In genomic region chr2:218344755-218345417, GRCh38 we compare ENCODE assay signal across 20 cellular contexts. TPM values are rescaled to one million over a fixed set of nuclear protein-coding genes. Genes with fewer than 3 reads are reported as not detected.
DNase-seq lines count a peak whose midpoint lies in the region; ATAC-seq, FAIRE-seq and TF ChIP-seq lines count a peak whose summit lies in the region.
"Had no signal": no experiment of that assay in that cellular context is flagged by ENCODE, and none has a peak within 500 bp of the region (broad histone marks: within the 10 kb centered on the region; RNA-seq: fewer than 3 reads in every experiment).

No MANE protein-coding gene starts in this region.

- WGBS in HepG2 (ENCODE audit: low lambda C conversion rate): 96% methylated on average over 15 of the region's 22 CpGs
- 80% methylated on average over 2 of the region's 22 CpGs for WGBS in right lobe of liver (ENCODE audit: insufficient coverage, low coverage, low lambda C conversion rate, missing lambda C conversion rate)
- WGBS in H1 (ENCODE audit: extremely low coverage in 1 of 2, insufficient coverage in 1 of 2, insufficient read length in 1 of 2, insufficient replicate concordance in 2 of 2, low coverage in 1 of 2, low lambda C conversion rate in 2 of 2, missing lambda C conversion rate in 1 of 2), 2 experiments: 87% methylated on average over 19 of the region's 22 CpGs; no CpG with 5 or more reads in 1 of the 2 experiments

- POLR2A ChIA-PET in HepG2 (lab: Yijun Ruan, JAX): interaction anchor here (1.0 kb wide), 1 partner anchor 20 kb away, joined by 3 read pairs; no protein-coding TSS in a partner anchor
- POLR2A ChIA-PET in H1 (lab: Charles Lee; ENCODE audit: partially characterized antibody): interaction anchor here (1.0 kb wide), 1 partner anchor 12 kb away, joined by 3 read pairs; the partner anchor contains the start of gene CATIP

- H2AFZ ChIP-seq in HepG2 (ENCODE audit: low read length): no peak overlapping the region
- no peak overlapping the region for H2AFZ ChIP-seq in H1 (ENCODE audit: low read length)

- no TSS peak for BruUV-seq in HepG2 (replicated peaks; lab: Mats Ljungman, UMichigan)

- no peak overlapping the region for H3K14ac ChIP-seq in H1 (ENCODE audit: insufficient read length)

- H3K27me3 ChIP-seq in HepG2 (ENCODE audit: control insufficient read depth in 1 of 2, insufficient read depth in 2 of 2, low read length in 2 of 2) (no peaks in the 10 kb centered on the region), right lobe of liver (no peaks in the 10 kb centered on the region), H1 (replicated peaks in 1 of 4; ENCODE audit: control insufficient read depth in 3 of 4, extremely low read depth in 1 of 4, insufficient read depth in 3 of 4, low read length in 3 of 4) (no peaks in the 10 kb centered on the region)
- H3K27me3 ChIP-seq: BLaER1 had no signal

- ATAC-seq in HepG2: no peak
- ATAC-seq in right lobe of liver: no peak
- no peak for ATAC-seq in GM18520 (IDR thresholded peaks at IDR 0.05; ENCODE audit: unreplicated experiment)
- ATAC-seq in HG03439 (IDR thresholded peaks at IDR 0.05; ENCODE audit: unreplicated experiment): no peak
- ATAC-seq: CD8-positive, alpha-beta T cell had no signal

- peak overlapping the region; percentile 68; the same call in 1 of the 2 replicates for H4K8ac ChIP-seq in H1 (ENCODE audit: extremely low read depth, insufficient read depth, low read length)

- no peak overlapping the region for H3K4me3 ChIP-seq in HepG2 (replicated peaks in 1 of 3; ENCODE audit: insufficient read depth in 1 of 3, low read depth in 2 of 3, low read length in 3 of 3)
- no peak overlapping the region for H3K4me3 ChIP-seq in right lobe of liver
- H3K4me3 ChIP-seq in H1 (ENCODE audit: extremely low read depth in 1 of 4, insufficient read depth in 2 of 4, low read depth in 3 of 4, low read length in 4 of 4): no peak overlapping the region
- H3K4me3 ChIP-seq: BLaER1 had no signal

- no peak overlapping the region for H3K4me2 ChIP-seq in HepG2 (ENCODE audit: low read depth, low read length)
- H3K4me2 ChIP-seq in H1 (ENCODE audit: insufficient read depth in 1 of 2, low read depth in 2 of 2, low read length in 2 of 2): no peak overlapping the region
- H3K4me2 ChIP-seq: BLaER1 had no signal

- TF ChIP-seq EP300 in HepG2 (IDR thresholded peaks at IDR 0.05; ENCODE audit: low read depth in 2 of 2, low read length in 2 of 2) (no peak), HepG2 (CRISPR knock-in tag; IDR thresholded peaks at IDR 0.05; ENCODE audit: borderline replicate concordance) (no peak), H1 (IDR thresholded peaks at IDR 0.05; ENCODE audit: borderline replicate concordance in 1 of 2, low read depth in 2 of 2, low read length in 2 of 2) (no peak)

- FAIRE-seq in HepG2 (lab: Jason Lieb, UNC) (no peak), H1 (lab: Jason Lieb, UNC) (no peak)

- H3K23ac ChIP-seq in H1 (ENCODE audit: insufficient read length): no peak overlapping the region

- H3K56ac ChIP-seq in H1 (replicated peaks; ENCODE audit: insufficient read length, low read depth, low read length): no peak overlapping the region

- no peak for TF ChIP-seq RAD21 in HepG2 (CRISPR knock-in tag; IDR thresholded peaks at IDR 0.05)
- TF ChIP-seq RAD21 in H1 (IDR thresholded peaks at IDR 0.05 in 1 of 2, conservative IDR thresholded peaks at IDR 0.05 in 1 of 2; ENCODE audit: low read depth in 2 of 2, low read length in 2 of 2): no peak

- H3K36me3 ChIP-seq in HepG2 (replicated peaks in 1 of 2; ENCODE audit: control insufficient read depth in 1 of 2, insufficient read depth in 2 of 2, low read length in 2 of 2) (peaks cover 9 to 10% of the 10 kb centered on the region in 2 experiments), right lobe of liver (peaks cover 0 to 36% (median 18%) of the 10 kb centered on the region in 4 donors), H1 (ENCODE audit: control insufficient read depth in 2 of 4, insufficient read depth in 4 of 4, low read length in 3 of 4) (no peaks in the 10 kb centered on the region; a peak in 1 of 8 replicates)
- H3K36me3 ChIP-seq: BLaER1 had no signal

- no peak overlapping the region for H2BK5ac ChIP-seq in H1 (ENCODE audit: low read depth, low read length)

- intact Hi-C loops in HepG2 (cut with micrococcal nuclease; ENCODE audit: unreplicated experiment): no loop called here
- intact Hi-C loops in right lobe of liver (cut with DNase I): no loop called here
- intact Hi-C loops in posterior vena cava (cut with DNase I): no loop called here

- H3K23me2 ChIP-seq in H1 (ENCODE audit: low read depth, low read length): no peaks in the 10 kb centered on the region

- CTCF ChIA-PET in HepG2 (lab: Yijun Ruan, JAX; ENCODE audit: low intra/inter-chr PET ratio, low total read pairs): no interaction called here
- CTCF ChIA-PET in H1 (lab: Charles Lee; ENCODE audit: partially characterized antibody): interaction anchor here (0.6 to 3.0 kb wide), 6 partner anchors 11 to 559 kb away, joined by 3 to 18 read pairs (median 3); partner anchors contain the start of gene CATIP

- H4K20me1 ChIP-seq in HepG2 (ENCODE audit: insufficient read depth, low read length): no peaks in the 10 kb centered on the region
- no peaks in the 10 kb centered on the region for H4K20me1 ChIP-seq in H1 (replicated peaks in 1 of 2; ENCODE audit: control insufficient read depth in 1 of 2, insufficient read depth in 2 of 2, low read length in 2 of 2)
- H4K20me1 ChIP-seq: BLaER1 had no signal

- H3K79me1 ChIP-seq in H1 (ENCODE audit: low read depth, low read length): no peaks in the 10 kb centered on the region

- no peak overlapping the region for H3K27ac ChIP-seq in HepG2 (ENCODE audit: extremely low read length, insufficient read depth, low read length)
- H3K27ac ChIP-seq in right lobe of liver: no peak overlapping the region
- H3K27ac ChIP-seq in H1 (ENCODE audit: low read depth, low read length): no peak overlapping the region
- H3K27ac ChIP-seq: BLaER1, HL-60 had no signal

- H2BK15ac ChIP-seq in H1 (ENCODE audit: low read length): no peak overlapping the region

- H2AK5ac ChIP-seq in H1 (ENCODE audit: low read depth, low read length): no peak overlapping the region

- in situ Hi-C loops in HepG2 (cut with HindIII; ENCODE audit: extremely low pct_ligation_motif_present, low pct_unique_long_range_greater_than_20kb): no loop called here

- no peak overlapping the region for H3K9ac ChIP-seq in HepG2 (ENCODE audit: insufficient read depth, low read depth, low read length)
- H3K9ac ChIP-seq in H1 (replicated peaks in 1 of 4; ENCODE audit: extremely low read depth in 1 of 4, low read depth in 3 of 4, low read length in 3 of 4): no peak overlapping the region
- H3K9ac ChIP-seq: BLaER1 had no signal

- H3K9me3 ChIP-seq in HepG2 (ENCODE audit: low read length): no peaks in the 10 kb centered on the region
- H3K9me3 ChIP-seq in right lobe of liver: no peaks in the 10 kb centered on the region
- H3K9me3 ChIP-seq in H1 (ENCODE audit: insufficient read depth in 2 of 2, low read depth in 1 of 2, low read length in 1 of 2): no peaks in the 10 kb centered on the region

- H3K4me1 ChIP-seq in HepG2 (ENCODE audit: insufficient read depth, low read length) (peaks cover 7% of the 10 kb centered on the region; the same call in 1 of the 2 replicates), right lobe of liver (peaks cover 0 to 10% (median 0%) of the 10 kb centered on the region in 4 donors), H1 (replicated peaks in 1 of 4; ENCODE audit: control insufficient read depth in 3 of 4, insufficient read depth in 4 of 4, low read length in 3 of 4) (peaks cover 0 to 4% (median 0%) of the 10 kb centered on the region in 4 experiments; a peak in 1 of 7 replicates)

- no peak overlapping the region for H2BK120ac ChIP-seq in H1 (replicated peaks; ENCODE audit: low read depth, low read length)

- no peak overlapping the region for H3K18ac ChIP-seq in H1 (ENCODE audit: extremely low read depth, low read length)

- TF ChIP-seq POLR2A in HepG2 (IDR thresholded peaks at IDR 0.05; ENCODE audit: insufficient read depth in 1 of 2, low read depth in 2 of 2, low read length in 2 of 2) (no peak), right lobe of liver (IDR thresholded peaks at IDR 0.05) (no peak), H1 (IDR thresholded peaks at IDR 0.05; ENCODE audit: control extremely low read depth in 1 of 2, low read depth in 2 of 2, low read length in 2 of 2) (no peak)

- no peak overlapping the region for H4K91ac ChIP-seq in H1 (replicated peaks; ENCODE audit: insufficient read length, low read length)

- no peak overlapping the region for H3K4ac ChIP-seq in H1 (replicated peaks; ENCODE audit: insufficient read length, low read depth, low read length)

- no peak for DNase-seq in HepG2 (ENCODE audit: low spot score)
- no peak for DNase-seq in right lobe of liver
- DNase-seq in H1 (ENCODE audit: low read depth in 1 of 2, low spot score in 2 of 2): no peak
- peak; percentile 75 for DNase-seq in posterior vena cava (ENCODE audit: low spot score)
- no peak for DNase-seq in OCI-M1 (lab: John Stamatoyannopoulos, UW)
- no peak for DNase-seq in middle frontal gyrus (ENCODE audit: extremely low spot score, low spot score)
- DNase-seq: 8988T; Calu3; CD8-positive, alpha-beta T cell; DMS79 treated with DMSO at 0.1 percent for 48 hours; GF-D8; HCEC 1CT had no signal

- TF ChIP-seq CTCF in HepG2 (CRISPR knock-in tag; IDR thresholded peaks at IDR 0.05): no peak
- TF ChIP-seq CTCF in right lobe of liver (IDR thresholded peaks at IDR 0.05): no peak
- no peak for TF ChIP-seq CTCF in H1 (IDR thresholded peaks at IDR 0.05; ENCODE audit: control extremely low read depth in 1 of 3, insufficient read depth in 1 of 3, low read depth in 1 of 3, low read length in 3 of 3)

- H3K79me2 ChIP-seq in HepG2 (ENCODE audit: insufficient read depth, low read length) (no peaks in the 10 kb centered on the region), H1 (ENCODE audit: control insufficient read depth in 1 of 2, insufficient read depth in 2 of 2, low read length in 2 of 2) (no peaks in the 10 kb centered on the region)

- no peak overlapping the region for H2BK12ac ChIP-seq in H1 (ENCODE audit: low read depth, low read length)

- H4K5ac ChIP-seq in H1 (ENCODE audit: insufficient read length, low read depth, low read length): no peak overlapping the region

- H2BK20ac ChIP-seq in H1 (ENCODE audit: low read length): no peak overlapping the region

RNA-seq across cellular contexts. Expression of gene CATIP, which starts 11.8 kb away (rescaled TPM):
- total RNA-seq in HepG2 (2016; rRNA removed; fragmentation: Illumina TruSeq; extraction: Trizol): 0.22 TPM in 1 of 2 replicates, not detected in the other
- 0.35 TPM in 1 of 2 replicates, not detected in the other for total RNA-seq in HepG2 (2016; cell fraction: cytosol; rRNA removed; fragmentation: Illumina TruSeq; extraction: Trizol; ENCODE audit: low read depth)
- total RNA-seq in HepG2 (2016; cell fraction: insoluble cytoplasmic fraction; rRNA removed; fragmentation: Illumina TruSeq; extraction: Trizol): 0.15 TPM in 1 of 2 replicates, not detected in the other
- 0.38 and 0.49 TPM in 2 replicates for total RNA-seq in HepG2 (2016; cell fraction: membrane; rRNA removed; fragmentation: Illumina TruSeq; extraction: Trizol)
- not detected in 2 replicates for total RNA-seq in HepG2 (2016; cell fraction: nucleus; rRNA removed; fragmentation: Illumina TruSeq; extraction: Trizol)
- polyA plus RNA-seq in HepG2 (2011; rRNA removed): 0.07 and 0.09 TPM in 2 replicates
- 0.09 and 0.15 TPM in 2 replicates for polyA plus RNA-seq in HepG2 (2011; cell fraction: cytosol; rRNA removed)
- 0.48 and 0.87 TPM in 2 replicates for polyA plus RNA-seq in HepG2 (2011; cell fraction: nucleus; rRNA removed)
- 0.15 TPM in 1 of 2 replicates, not detected in the other for polyA plus RNA-seq in HepG2 (2012)
- polyA plus RNA-seq in HepG2 (2016; cell fraction: cytosol; fragmentation: Illumina TruSeq; extraction: Trizol; ENCODE audit: low read depth): not detected in 2 replicates
- not detected in 2 replicates for polyA plus RNA-seq in HepG2 (2016; cell fraction: insoluble cytoplasmic fraction; fragmentation: Illumina TruSeq; extraction: Trizol; ENCODE audit: low read depth)
- not detected in 2 replicates for polyA plus RNA-seq in HepG2 (2016; cell fraction: membrane; fragmentation: Illumina TruSeq; extraction: Trizol; ENCODE audit: low read depth)
- not detected in 2 replicates for polyA plus RNA-seq in HepG2 (2016; cell fraction: nucleus; fragmentation: Illumina TruSeq; extraction: Trizol; ENCODE audit: insufficient read depth, low read depth)
- polyA minus RNA-seq in HepG2 (2011; rRNA and poly(A)+ RNA removed; ENCODE audit: low replicate concordance): 0.36 TPM in 1 of 2 replicates, not detected in the other
- not detected in 2 replicates for polyA minus RNA-seq in HepG2 (2011; cell fraction: cytosol; rRNA and poly(A)+ RNA removed)
- 1.4 TPM in 1 of 2 replicates, not detected in the other for polyA minus RNA-seq in HepG2 (2011; cell fraction: nucleus; rRNA and poly(A)+ RNA removed)
- total RNA-seq in right lobe of liver: not detected
- not detected in 2 replicates for total RNA-seq in H1 (2021; fragmentation: NEBNext Ultra II Directional; extraction: Animal tissue kit (Norgen Biotek cat#: 25700))
- not detected in 2 replicates for polyA plus RNA-seq in H1 (2011; rRNA removed)
- polyA plus RNA-seq in H1 (2011; cell fraction: cytosol; rRNA removed): 0.27 TPM
- polyA plus RNA-seq in H1 (2011; cell fraction: nucleus; rRNA removed): 0.87 TPM
- 0.16 to 0.34 TPM in 2 of 4 replicates, not detected in the others for polyA plus RNA-seq in H1 (2012, experiment 1 of 2)
- not detected for polyA plus RNA-seq in H1 (2012, experiment 2 of 2)
- not detected for polyA plus RNA-seq in H1 (2013, experiment 1 of 2)
- polyA plus RNA-seq in H1 (2013, experiment 2 of 2): 0.07 TPM
- polyA minus RNA-seq in H1 (2011; rRNA and poly(A)+ RNA removed): 0.60 TPM in 1 of 2 replicates, not detected in the other
- polyA minus RNA-seq in H1 (2011; cell fraction: cytosol; rRNA and poly(A)+ RNA removed): not detected
- not detected for polyA minus RNA-seq in H1 (2011; cell fraction: nucleus; rRNA and poly(A)+ RNA removed)
- not detected for total RNA-seq in posterior vena cava
- total RNA-seq: A673; Calu3; CD8-positive, alpha-beta T cell; H4; HT1080 had no signal
- polyA plus RNA-seq: AG04450 had no signal

RNA-seq across cellular contexts. Expression of gene SLC11A1, which starts 37.2 kb away (rescaled TPM):
- total RNA-seq in HepG2 (2016; rRNA removed; fragmentation: Illumina TruSeq; extraction: Trizol) (0.21 and 0.33 TPM in 2 replicates), right lobe of liver (10 to 100 TPM in 3 of 6 experiments, 1 to 10 TPM in 3; 4.2 to 13.2 (median 11.0) TPM), posterior vena cava (10 to 100 TPM; 28.8 to 77.1 TPM)
- total RNA-seq in HepG2 (2016; cell fraction: cytosol; rRNA removed; fragmentation: Illumina TruSeq; extraction: Trizol; ENCODE audit: low read depth): 0.26 and 0.51 TPM in 2 replicates
- total RNA-seq in HepG2 (2016; cell fraction: insoluble cytoplasmic fraction; rRNA removed; fragmentation: Illumina TruSeq; extraction: Trizol): 0.18 and 0.22 TPM in 2 replicates
- total RNA-seq in HepG2 (2016; cell fraction: membrane; rRNA removed; fragmentation: Illumina TruSeq; extraction: Trizol): 0.31 TPM in 2 replicates
- 0.19 and 0.71 TPM in 2 replicates for total RNA-seq in HepG2 (2016; cell fraction: nucleus; rRNA removed; fragmentation: Illumina TruSeq; extraction: Trizol)
- polyA plus RNA-seq in HepG2 (2011; rRNA removed) (2.3 and 2.5 TPM in 2 replicates), H1 (2011; rRNA removed) (0.13 and 0.20 TPM in 2 replicates)
- 1.1 and 1.2 TPM in 2 replicates for polyA plus RNA-seq in HepG2 (2011; cell fraction: cytosol; rRNA removed)
- 11.6 and 19.0 TPM in 2 replicates for polyA plus RNA-seq in HepG2 (2011; cell fraction: nucleus; rRNA removed)
- polyA plus RNA-seq in HepG2 (2012): 1.5 and 3.8 TPM in 2 replicates
- 0.26 and 0.40 TPM in 2 replicates for polyA plus RNA-seq in HepG2 (2016; cell fraction: cytosol; fragmentation: Illumina TruSeq; extraction: Trizol; ENCODE audit: low read depth)
- polyA plus RNA-seq in HepG2 (2016; cell fraction: insoluble cytoplasmic fraction; fragmentation: Illumina TruSeq; extraction: Trizol; ENCODE audit: low read depth): 0.09 and 0.23 TPM in 2 replicates
- polyA plus RNA-seq in HepG2 (2016; cell fraction: membrane; fragmentation: Illumina TruSeq; extraction: Trizol; ENCODE audit: low read depth): 0.26 and 0.42 TPM in 2 replicates
- 0.23 and 0.79 TPM in 2 replicates for polyA plus RNA-seq in HepG2 (2016; cell fraction: nucleus; fragmentation: Illumina TruSeq; extraction: Trizol; ENCODE audit: insufficient read depth, low read depth)
- 0.14 and 2.9 TPM in 2 replicates for polyA minus RNA-seq in HepG2 (2011; rRNA and poly(A)+ RNA removed; ENCODE audit: low replicate concordance)
- 0.35 and 1.5 TPM in 2 replicates for polyA minus RNA-seq in HepG2 (2011; cell fraction: cytosol; rRNA and poly(A)+ RNA removed)
- 3.7 and 5.4 TPM in 2 replicates for polyA minus RNA-seq in HepG2 (2011; cell fraction: nucleus; rRNA and poly(A)+ RNA removed)
- total RNA-seq in H1 (2021; fragmentation: NEBNext Ultra II Directional; extraction: Animal tissue kit (Norgen Biotek cat#: 25700)): 0.21 and 0.43 TPM in 2 replicates
- polyA plus RNA-seq in H1 (2011; cell fraction: cytosol; rRNA removed): 0.05 TPM
- 0.36 TPM for polyA plus RNA-seq in H1 (2011; cell fraction: nucleus; rRNA removed)
- 0.07 to 0.27 TPM (median 0.08 TPM) in 3 of 4 replicates, not detected in the other for polyA plus RNA-seq in H1 (2012, experiment 1 of 2)
- polyA plus RNA-seq in H1 (2012, experiment 2 of 2): 0.07 TPM
- polyA plus RNA-seq in H1 (2013, experiment 1 of 2): 0.12 TPM
- polyA plus RNA-seq in H1 (2013, experiment 2 of 2): 0.09 TPM
- polyA minus RNA-seq in H1 (2011; rRNA and poly(A)+ RNA removed): 0.05 TPM in 1 of 2 replicates, not detected in the other
- polyA minus RNA-seq in H1 (2011; cell fraction: cytosol; rRNA and poly(A)+ RNA removed): not detected
- polyA minus RNA-seq in H1 (2011; cell fraction: nucleus; rRNA and poly(A)+ RNA removed): 1.3 TPM
- total RNA-seq: Calu3 had no signal
- polyA plus RNA-seq: AG04450 had no signal

RNA-seq across cellular contexts. Expression of gene TMBIM1, which starts 52.6 kb away (rescaled TPM):
- total RNA-seq in HepG2 (2016; rRNA removed; fragmentation: Illumina TruSeq; extraction: Trizol) (69.7 and 139 TPM in 2 replicates), right lobe of liver (100 to 1,000 TPM; 101 to 160 (median 126) TPM), posterior vena cava (100 to 1,000 TPM; 191 to 195 TPM)
- 37.2 and 38.6 TPM in 2 replicates for total RNA-seq in HepG2 (2016; cell fraction: cytosol; rRNA removed; fragmentation: Illumina TruSeq; extraction: Trizol; ENCODE audit: low read depth)
- 57.8 and 142 TPM in 2 replicates for total RNA-seq in HepG2 (2016; cell fraction: insoluble cytoplasmic fraction; rRNA removed; fragmentation: Illumina TruSeq; extraction: Trizol)
- total RNA-seq in HepG2 (2016; cell fraction: membrane; rRNA removed; fragmentation: Illumina TruSeq; extraction: Trizol): 88.3 and 90.4 TPM in 2 replicates
- 108 and 128 TPM in 2 replicates for total RNA-seq in HepG2 (2016; cell fraction: nucleus; rRNA removed; fragmentation: Illumina TruSeq; extraction: Trizol)
- polyA plus RNA-seq in HepG2 (2011; rRNA removed) (127 and 181 TPM in 2 replicates), H1 (2011; rRNA removed) (36.8 and 43.6 TPM in 2 replicates)
- polyA plus RNA-seq in HepG2 (2011; cell fraction: cytosol; rRNA removed): 146 and 187 TPM in 2 replicates
- polyA plus RNA-seq in HepG2 (2011; cell fraction: nucleus; rRNA removed): 207 and 243 TPM in 2 replicates
- polyA plus RNA-seq in HepG2 (2012): 254 and 390 TPM in 2 replicates
- polyA plus RNA-seq in HepG2 (2016; cell fraction: cytosol; fragmentation: Illumina TruSeq; extraction: Trizol; ENCODE audit: low read depth): 33.9 and 35.7 TPM in 2 replicates
- 56.2 and 61.3 TPM in 2 replicates for polyA plus RNA-seq in HepG2 (2016; cell fraction: insoluble cytoplasmic fraction; fragmentation: Illumina TruSeq; extraction: Trizol; ENCODE audit: low read depth)
- polyA plus RNA-seq in HepG2 (2016; cell fraction: membrane; fragmentation: Illumina TruSeq; extraction: Trizol; ENCODE audit: low read depth): 62.1 and 66.4 TPM in 2 replicates
- polyA plus RNA-seq in HepG2 (2016; cell fraction: nucleus; fragmentation: Illumina TruSeq; extraction: Trizol; ENCODE audit: insufficient read depth, low read depth): 152 and 156 TPM in 2 replicates
- 19.4 and 315 TPM in 2 replicates for polyA minus RNA-seq in HepG2 (2011; rRNA and poly(A)+ RNA removed; ENCODE audit: low replicate concordance)
- 88.2 and 133 TPM in 2 replicates for polyA minus RNA-seq in HepG2 (2011; cell fraction: cytosol; rRNA and poly(A)+ RNA removed)
- polyA minus RNA-seq in HepG2 (2011; cell fraction: nucleus; rRNA and poly(A)+ RNA removed): 37.2 and 64.6 TPM in 2 replicates
- 22.1 and 24.5 TPM in 2 replicates for total RNA-seq in H1 (2021; fragmentation: NEBNext Ultra II Directional; extraction: Animal tissue kit (Norgen Biotek cat#: 25700))
- 23.4 TPM for polyA plus RNA-seq in H1 (2011; cell fraction: cytosol; rRNA removed)
- polyA plus RNA-seq in H1 (2011; cell fraction: nucleus; rRNA removed): 42.4 TPM
- 24.9 to 38.2 TPM (median 34.3 TPM) in 4 replicates for polyA plus RNA-seq in H1 (2012, experiment 1 of 2)
- 42.7 TPM for polyA plus RNA-seq in H1 (2012, experiment 2 of 2)
- 36.6 TPM for polyA plus RNA-seq in H1 (2013, experiment 1 of 2)
- polyA plus RNA-seq in H1 (2013, experiment 2 of 2): 40.2 TPM
- polyA minus RNA-seq in H1 (2011; rRNA and poly(A)+ RNA removed): 37.0 and 45.4 TPM in 2 replicates
- polyA minus RNA-seq in H1 (2011; cell fraction: cytosol; rRNA and poly(A)+ RNA removed): 12.4 TPM
- polyA minus RNA-seq in H1 (2011; cell fraction: nucleus; rRNA and poly(A)+ RNA removed): 11.7 TPM

RNA-seq across cellular contexts. Expression of gene CTDSP1, which starts 54.8 kb away (rescaled TPM):
- total RNA-seq in HepG2 (2016; rRNA removed; fragmentation: Illumina TruSeq; extraction: Trizol) (78.5 and 91.0 TPM in 2 replicates), right lobe of liver (10 to 100 TPM; 55.1 to 95.9 (median 75.6) TPM), posterior vena cava (100 to 1,000 TPM; 112 to 142 TPM)
- total RNA-seq in HepG2 (2016; cell fraction: cytosol; rRNA removed; fragmentation: Illumina TruSeq; extraction: Trizol; ENCODE audit: low read depth): 61.6 and 62.5 TPM in 2 replicates
- 72.7 and 92.2 TPM in 2 replicates for total RNA-seq in HepG2 (2016; cell fraction: insoluble cytoplasmic fraction; rRNA removed; fragmentation: Illumina TruSeq; extraction: Trizol)
- 98.7 and 108 TPM in 2 replicates for total RNA-seq in HepG2 (2016; cell fraction: membrane; rRNA removed; fragmentation: Illumina TruSeq; extraction: Trizol)
- total RNA-seq in HepG2 (2016; cell fraction: nucleus; rRNA removed; fragmentation: Illumina TruSeq; extraction: Trizol): 63.4 and 77.8 TPM in 2 replicates
- polyA plus RNA-seq in HepG2 (2011; rRNA removed) (268 and 270 TPM in 2 replicates), H1 (2011; rRNA removed) (35.2 and 51.8 TPM in 2 replicates)
- polyA plus RNA-seq in HepG2 (2011; cell fraction: cytosol; rRNA removed): 216 and 257 TPM in 2 replicates
- polyA plus RNA-seq in HepG2 (2011; cell fraction: nucleus; rRNA removed): 595 and 749 TPM in 2 replicates
- polyA plus RNA-seq in HepG2 (2012): 72.7 and 87.5 TPM in 2 replicates
- polyA plus RNA-seq in HepG2 (2016; cell fraction: cytosol; fragmentation: Illumina TruSeq; extraction: Trizol; ENCODE audit: low read depth): 60.8 and 65.7 TPM in 2 replicates
- 106 and 117 TPM in 2 replicates for polyA plus RNA-seq in HepG2 (2016; cell fraction: insoluble cytoplasmic fraction; fragmentation: Illumina TruSeq; extraction: Trizol; ENCODE audit: low read depth)
- polyA plus RNA-seq in HepG2 (2016; cell fraction: membrane; fragmentation: Illumina TruSeq; extraction: Trizol; ENCODE audit: low read depth): 114 and 123 TPM in 2 replicates
- polyA plus RNA-seq in HepG2 (2016; cell fraction: nucleus; fragmentation: Illumina TruSeq; extraction: Trizol; ENCODE audit: insufficient read depth, low read depth): 131 and 137 TPM in 2 replicates
- 139 and 364 TPM in 2 replicates for polyA minus RNA-seq in HepG2 (2011; rRNA and poly(A)+ RNA removed; ENCODE audit: low replicate concordance)
- polyA minus RNA-seq in HepG2 (2011; cell fraction: cytosol; rRNA and poly(A)+ RNA removed): 88.3 and 92.0 TPM in 2 replicates
- 159 and 160 TPM in 2 replicates for polyA minus RNA-seq in HepG2 (2011; cell fraction: nucleus; rRNA and poly(A)+ RNA removed)
- total RNA-seq in H1 (2021; fragmentation: NEBNext Ultra II Directional; extraction: Animal tissue kit (Norgen Biotek cat#: 25700)): 20.3 and 20.9 TPM in 2 replicates
- polyA plus RNA-seq in H1 (2011; cell fraction: cytosol; rRNA removed): 37.5 TPM
- 41.5 TPM for polyA plus RNA-seq in H1 (2011; cell fraction: nucleus; rRNA removed)
- 26.6 to 32.0 TPM (median 28.6 TPM) in 4 replicates for polyA plus RNA-seq in H1 (2012, experiment 1 of 2)
- polyA plus RNA-seq in H1 (2012, experiment 2 of 2): 32.8 TPM
- polyA plus RNA-seq in H1 (2013, experiment 1 of 2): 10.2 TPM
- 10.7 TPM for polyA plus RNA-seq in H1 (2013, experiment 2 of 2)
- polyA minus RNA-seq in H1 (2011; rRNA and poly(A)+ RNA removed): 29.1 and 46.5 TPM in 2 replicates
- 23.2 TPM for polyA minus RNA-seq in H1 (2011; cell fraction: cytosol; rRNA and poly(A)+ RNA removed)
- polyA minus RNA-seq in H1 (2011; cell fraction: nucleus; rRNA and poly(A)+ RNA removed): 25.6 TPM
